1 cellular context compared by ENCODE assay signal in genomic region chr7:100691676-100692577, GRCh38.
TF ChIP-seq lines count a peak whose summit lies in the region.

No MANE protein-coding gene starts in this region.

TF ChIP-seq in HEK293, 187 proteins besides CTCF, POLR2A, EP300 and RAD21 (continued from another document):
- no peak for TF ChIP-seq ZNF140 (tag by site-specific recombination; IDR thresholded peaks at IDR 0.05)
- no peak for TF ChIP-seq ZNF174 (tag by site-specific recombination; IDR thresholded peaks at IDR 0.05)
- no peak for TF ChIP-seq ZNF514 (tag by site-specific recombination; IDR thresholded peaks at IDR 0.05)
- peak; percentile 33; the same call in 1 of the 2 replicates for TF ChIP-seq ZIC2 (tag by site-specific recombination; IDR thresholded peaks at IDR 0.05)
- no peak for TF ChIP-seq PRDM4 (tag by site-specific recombination; IDR thresholded peaks at IDR 0.05)
- no peak for TF ChIP-seq YY2 (tag by site-specific recombination; IDR thresholded peaks at IDR 0.05)
- no peak for TF ChIP-seq OVOL3 (tag by site-specific recombination; IDR thresholded peaks at IDR 0.05)
- no peak for TF ChIP-seq SCRT2 (tag by site-specific recombination; IDR thresholded peaks at IDR 0.05)
- TF ChIP-seq BCL11B (tag by site-specific recombination; IDR thresholded peaks at IDR 0.05; ENCODE audit: low read depth) = no peak
- TF ChIP-seq ZNF132 (tag by site-specific recombination; IDR thresholded peaks at IDR 0.05; ENCODE audit: borderline replicate concordance) = no peak
- no peak for TF ChIP-seq ZNF404 (tag by site-specific recombination; IDR thresholded peaks at IDR 0.05)
- TF ChIP-seq ZBTB10 (tag by site-specific recombination; IDR thresholded peaks at IDR 0.05) = no peak
- TF ChIP-seq EGR2 (tag by site-specific recombination; IDR thresholded peaks at IDR 0.05; ENCODE audit: low read depth) = no peak
- TF ChIP-seq ZNF175 (tag by site-specific recombination; IDR thresholded peaks at IDR 0.05) = no peak
- no peak for TF ChIP-seq ZNF837 (tag by site-specific recombination; IDR thresholded peaks at IDR 0.05)
- no peak for TF ChIP-seq ZNF202 (tag by site-specific recombination; IDR thresholded peaks at IDR 0.05; ENCODE audit: borderline replicate concordance)
- no peak for TF ChIP-seq ZNF677 (tag by site-specific recombination; IDR thresholded peaks at IDR 0.05)
- TF ChIP-seq SETDB1 (IDR thresholded peaks at IDR 0.05; ENCODE audit: insufficient read length, low read length) = no peak
- TF ChIP-seq ZNF548 (tag by site-specific recombination; IDR thresholded peaks at IDR 0.05) = no peak
- TF ChIP-seq ZFP69B (tag by site-specific recombination; IDR thresholded peaks at IDR 0.05) = 0 out of 2 replicates have a peak, but pooled peaks have one; percentile 34
- peak; percentile 39 for TF ChIP-seq SP7 (tag by site-specific recombination; IDR thresholded peaks at IDR 0.05)
- no peak for TF ChIP-seq ZNF692 (tag by site-specific recombination; IDR thresholded peaks at IDR 0.05)
- no peak for TF ChIP-seq MYNN (tag by site-specific recombination; IDR thresholded peaks at IDR 0.05; ENCODE audit: borderline replicate concordance)
- TF ChIP-seq ZNF133 (tag by site-specific recombination; IDR thresholded peaks at IDR 0.05) = no peak
- no peak for TF ChIP-seq RBAK (tag by site-specific recombination; IDR thresholded peaks at IDR 0.05)
- no peak for TF ChIP-seq ZNF148 (tag by site-specific recombination; IDR thresholded peaks at IDR 0.05; ENCODE audit: borderline replicate concordance)
- TF ChIP-seq ZNF239 (tag by site-specific recombination; IDR thresholded peaks at IDR 0.05) = no peak
- TF ChIP-seq ZNF292 (tag by site-specific recombination; IDR thresholded peaks at IDR 0.05; ENCODE audit: borderline replicate concordance, low read depth) = no peak
- TF ChIP-seq HOXC10 (CRISPR knock-in tag; IDR thresholded peaks at IDR 0.05) = no peak
- TF ChIP-seq ZBTB21 (tag by site-specific recombination; IDR thresholded peaks at IDR 0.05) = no peak
- TF ChIP-seq ZNF610 (tag by site-specific recombination; IDR thresholded peaks at IDR 0.05; ENCODE audit: borderline replicate concordance) = no peak
- 0 out of 2 replicates have a peak, but pooled peaks have one; percentile 17 for TF ChIP-seq ZEB2 (tag by site-specific recombination; IDR thresholded peaks at IDR 0.05)
- TF ChIP-seq BCL6B (tag by site-specific recombination; IDR thresholded peaks at IDR 0.05) = no peak
- no peak for TF ChIP-seq ZNF354C (tag by site-specific recombination; IDR thresholded peaks at IDR 0.05; ENCODE audit: borderline replicate concordance, low read depth)
- TF ChIP-seq HIC1 (tag by site-specific recombination; IDR thresholded peaks at IDR 0.05) = no peak
